In the genomic region with DNA sequence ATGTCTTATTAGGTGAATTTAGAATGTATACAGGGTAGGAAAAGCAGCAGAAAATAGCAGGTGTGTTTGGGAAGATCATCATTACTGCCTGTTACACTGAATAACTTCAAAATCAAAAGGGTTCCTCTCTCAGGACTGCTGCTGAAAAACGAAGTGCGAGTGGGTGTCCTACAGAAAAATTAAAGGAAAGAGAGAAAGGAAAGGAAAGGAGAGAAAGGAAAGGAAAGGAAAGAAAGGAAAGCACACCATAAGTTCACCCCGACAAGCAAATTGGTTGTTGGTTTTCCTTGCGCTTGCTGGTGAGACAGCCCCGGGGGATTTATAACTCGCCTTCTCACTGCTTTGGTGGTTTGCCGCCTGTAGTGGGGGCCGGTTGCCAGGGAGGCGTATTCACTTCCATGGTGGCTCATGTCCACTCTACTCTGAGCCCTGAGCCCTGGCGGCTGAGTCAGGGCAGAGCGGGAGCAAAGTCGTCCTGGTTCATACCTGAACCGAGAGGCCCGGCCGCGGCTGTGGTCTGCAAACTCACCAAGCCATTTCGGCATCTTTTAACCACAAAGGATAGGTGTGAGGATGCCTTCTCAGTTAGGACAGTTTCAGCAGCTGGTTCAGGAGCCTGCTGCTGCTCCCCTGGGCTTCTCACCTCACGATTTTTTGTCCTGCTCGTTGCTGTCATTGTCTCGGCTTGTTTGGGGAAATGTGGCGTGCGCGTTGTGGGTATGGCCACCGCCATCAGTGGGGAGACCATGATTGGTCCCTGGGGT, we compare ENCODE assay signal across 1 cellular context.
TF ChIP-seq lines count a peak whose summit lies in the region.

No MANE protein-coding gene starts in this region.

TF ChIP-seq in GM23338, 12 proteins besides CTCF, POLR2A, EP300 and RAD21 (continued from another document):
- TF ChIP-seq, protein P1, sequence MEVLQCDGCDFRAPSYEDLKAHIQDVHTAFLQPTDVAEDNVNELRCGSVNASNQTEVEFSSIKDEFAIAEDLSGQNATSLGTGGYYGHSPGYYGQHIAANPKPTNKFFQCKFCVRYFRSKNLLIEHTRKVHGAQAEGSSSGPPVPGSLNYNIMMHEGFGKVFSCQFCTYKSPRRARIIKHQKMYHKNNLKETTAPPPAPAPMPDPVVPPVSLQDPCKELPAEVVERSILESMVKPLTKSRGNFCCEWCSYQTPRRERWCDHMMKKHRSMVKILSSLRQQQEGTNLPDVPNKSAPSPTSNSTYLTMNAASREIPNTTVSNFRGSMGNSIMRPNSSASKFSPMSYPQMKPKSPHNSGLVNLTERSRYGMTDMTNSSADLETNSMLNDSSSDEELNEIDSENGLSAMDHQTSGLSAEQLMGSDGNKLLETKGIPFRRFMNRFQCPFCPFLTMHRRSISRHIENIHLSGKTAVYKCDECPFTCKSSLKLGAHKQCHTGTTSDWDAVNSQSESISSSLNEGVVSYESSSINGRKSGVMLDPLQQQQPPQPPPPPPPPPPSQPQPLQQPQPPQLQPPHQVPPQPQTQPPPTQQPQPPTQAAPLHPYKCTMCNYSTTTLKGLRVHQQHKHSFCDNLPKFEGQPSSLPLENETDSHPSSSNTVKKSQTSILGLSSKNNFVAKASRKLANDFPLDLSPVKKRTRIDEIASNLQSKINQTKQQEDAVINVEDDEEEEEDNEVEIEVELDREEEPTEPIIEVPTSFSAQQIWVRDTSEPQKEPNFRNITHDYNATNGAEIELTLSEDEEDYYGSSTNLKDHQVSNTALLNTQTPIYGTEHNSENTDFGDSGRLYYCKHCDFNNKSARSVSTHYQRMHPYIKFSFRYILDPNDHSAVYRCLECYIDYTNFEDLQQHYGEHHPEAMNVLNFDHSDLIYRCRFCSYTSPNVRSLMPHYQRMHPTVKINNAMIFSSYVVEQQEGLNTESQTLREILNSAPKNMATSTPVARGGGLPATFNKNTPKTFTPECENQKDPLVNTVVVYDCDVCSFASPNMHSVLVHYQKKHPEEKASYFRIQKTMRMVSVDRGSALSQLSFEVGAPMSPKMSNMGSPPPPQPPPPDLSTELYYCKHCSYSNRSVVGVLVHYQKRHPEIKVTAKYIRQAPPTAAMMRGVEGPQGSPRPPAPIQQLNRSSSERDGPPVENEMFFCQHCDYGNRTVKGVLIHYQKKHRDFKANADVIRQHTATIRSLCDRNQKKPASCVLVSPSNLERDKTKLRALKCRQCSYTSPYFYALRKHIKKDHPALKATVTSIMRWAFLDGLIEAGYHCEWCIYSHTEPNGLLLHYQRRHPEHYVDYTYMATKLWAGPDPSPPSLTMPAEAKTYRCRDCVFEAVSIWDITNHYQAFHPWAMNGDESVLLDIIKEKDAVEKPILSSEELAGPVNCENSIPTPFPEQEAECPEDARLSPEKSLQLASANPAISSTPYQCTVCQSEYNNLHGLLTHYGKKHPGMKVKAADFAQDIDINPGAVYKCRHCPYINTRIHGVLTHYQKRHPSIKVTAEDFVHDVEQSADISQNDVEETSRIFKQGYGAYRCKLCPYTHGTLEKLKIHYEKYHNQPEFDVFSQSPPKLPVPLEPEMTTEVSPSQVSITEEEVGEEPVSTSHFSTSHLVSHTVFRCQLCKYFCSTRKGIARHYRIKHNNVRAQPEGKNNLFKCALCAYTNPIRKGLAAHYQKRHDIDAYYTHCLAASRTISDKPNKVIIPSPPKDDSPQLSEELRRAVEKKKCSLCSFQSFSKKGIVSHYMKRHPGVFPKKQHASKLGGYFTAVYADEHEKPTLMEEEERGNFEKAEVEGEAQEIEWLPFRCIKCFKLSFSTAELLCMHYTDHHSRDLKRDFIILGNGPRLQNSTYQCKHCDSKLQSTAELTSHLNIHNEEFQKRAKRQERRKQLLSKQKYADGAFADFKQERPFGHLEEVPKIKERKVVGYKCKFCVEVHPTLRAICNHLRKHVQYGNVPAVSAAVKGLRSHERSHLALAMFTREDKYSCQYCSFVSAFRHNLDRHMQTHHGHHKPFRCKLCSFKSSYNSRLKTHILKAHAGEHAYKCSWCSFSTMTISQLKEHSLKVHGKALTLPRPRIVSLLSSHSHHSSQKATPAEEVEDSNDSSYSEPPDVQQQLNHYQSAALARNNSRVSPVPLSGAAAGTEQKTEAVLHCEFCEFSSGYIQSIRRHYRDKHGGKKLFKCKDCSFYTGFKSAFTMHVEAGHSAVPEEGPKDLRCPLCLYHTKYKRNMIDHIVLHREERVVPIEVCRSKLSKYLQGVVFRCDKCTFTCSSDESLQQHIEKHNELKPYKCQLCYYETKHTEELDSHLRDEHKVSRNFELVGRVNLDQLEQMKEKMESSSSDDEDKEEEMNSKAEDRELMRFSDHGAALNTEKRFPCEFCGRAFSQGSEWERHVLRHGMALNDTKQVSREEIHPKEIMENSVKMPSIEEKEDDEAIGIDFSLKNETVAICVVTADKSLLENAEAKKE (CRISPR knock-in tag; IDR thresholded peaks at IDR 0.05), result no peak
- TF ChIP-seq JUNB (IDR thresholded peaks at IDR 0.05; ENCODE audit: unreplicated experiment), result no peak
TF ChIP-seq in GM23338: peak in this region for 0.
